In the genomic region with DNA sequence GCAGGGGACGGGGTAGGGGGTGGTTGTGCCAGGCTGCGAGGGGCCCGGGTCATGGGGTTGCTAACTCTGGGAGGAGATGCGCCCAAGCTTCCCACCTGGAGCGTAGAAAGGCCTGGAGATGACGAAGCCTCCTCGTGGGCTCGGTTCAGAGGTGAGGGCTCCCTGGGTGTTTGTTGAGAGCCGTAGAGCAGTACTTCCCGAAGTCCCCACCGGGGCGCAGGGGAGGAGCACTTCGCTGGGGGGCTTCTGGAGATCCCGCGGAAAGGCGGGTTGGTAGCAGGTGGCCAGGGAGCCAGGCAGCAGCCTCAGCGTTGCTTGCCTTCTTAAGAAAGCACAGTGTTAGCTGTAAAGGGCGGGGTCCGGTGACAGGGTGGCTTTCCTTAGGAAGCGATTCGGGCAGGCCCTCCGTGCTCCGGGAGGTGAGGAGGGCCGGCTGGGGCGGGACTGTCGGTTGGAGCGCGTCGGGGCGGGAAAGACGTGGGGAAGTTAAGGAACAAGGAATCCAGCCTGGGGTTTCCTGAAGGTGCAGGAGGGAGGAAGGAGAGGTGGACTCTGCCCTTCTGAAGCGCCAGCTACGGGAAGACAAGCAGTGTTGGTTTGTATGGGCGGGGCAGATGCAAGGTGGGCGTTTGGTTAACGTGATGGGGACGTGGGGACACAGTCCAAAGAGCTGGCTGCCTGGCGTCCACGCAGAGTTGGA, we compare ENCODE assay signal across 10 cellular contexts. TPM values are rescaled to one million over a fixed set of nuclear protein-coding genes. Genes with fewer than 3 reads are reported as not detected.
DNase-seq lines count a peak whose midpoint lies in the region; ATAC-seq and TF ChIP-seq lines count a peak whose summit lies in the region.
"Had no signal": no experiment of that assay in that cellular context is flagged by ENCODE, and none has a peak within 500 bp of the region (broad histone marks: within the 10 kb centered on the region; RNA-seq: fewer than 3 reads in every experiment).

No MANE protein-coding gene starts in this region.

- no peak overlapping the region for H3K27ac ChIP-seq in heart right ventricle

- H3K4me3 ChIP-seq in heart right ventricle, result peak overlapping the region in 6 of 10 donors; percentile 3 to 44 (median 34)

- H3K27me3 ChIP-seq in heart right ventricle, result peaks cover 54 to 100% (median 99%) of the 10 kb centered on the region in 7 donors

- POLR2A ChIA-PET in activated CD4-positive, alpha-beta memory T cell treated with anti-CD3 and anti-CD28 coated beads, Interleukin-2, amount 10 ng/mL, durations not matched to agents 7 days and 5 days (lab: Charles Lee), result interaction anchor here (1.0 kb wide), 1 partner anchor 185 kb away, joined by 3 read pairs; no protein-coding TSS in a partner anchor

- no peak for DNase-seq in heart right ventricle
- DNase-seq in cardiac septum (ENCODE audit: low spot score), result no peak
- DNase-seq in activated CD4-positive, alpha-beta memory T cell treated with anti-CD3 and anti-CD28 coated beads, Interleukin-2, amount 10 ng/mL, durations not matched to agents 7 days and 5 days, result no peak
- DNase-seq in left kidney (ENCODE audit: low read depth, low spot score), result peak; percentile 53
- DNase-seq in type B pancreatic cell (ENCODE audit: extremely low spot score, unreplicated experiment), result no peak
- DNase-seq in activated CD4-positive, CD25-positive, alpha-beta regulatory T cell treated with anti-CD3 and anti-CD28 coated beads, Interleukin-2, amount 50 U/mL, for 72 hours, result no peak
- DNase-seq in stimulated activated naive CD4-positive, alpha-beta T cell treated with Interleukin-2 at 50 U/mL for 16 hours (lab: John Stamatoyannopoulos, UW), result no peak
- DNase-seq: DMS153 had no signal

- ATAC-seq in heart right ventricle (no peak), GM18909 (IDR thresholded peaks at IDR 0.05; ENCODE audit: poor library complexity, unreplicated experiment) (no peak)

- H3K27ac Mint-ChIP-seq in activated CD4-positive, alpha-beta memory T cell treated with anti-CD3 and anti-CD28 coated beads, Interleukin-2, amount 10 ng/mL, durations not matched to agents 7 days and 5 days, result peak overlapping the region; percentile 44
- no peak overlapping the region for H3K27ac Mint-ChIP-seq in type B pancreatic cell

- intact Hi-C loops in heart right ventricle (cut with DNase I) (loop anchor here in 2 of 10 donors (10.0 kb wide), 2 partner anchors 244 to 794 kb away; no protein-coding TSS in a partner anchor), cardiac septum (cut with DNase I) (no loop called here)

- peak overlapping the region; percentile 3 for H3K4me3 Mint-ChIP-seq in activated CD4-positive, alpha-beta memory T cell treated with anti-CD3 and anti-CD28 coated beads, Interleukin-2, amount 10 ng/mL, durations not matched to agents 7 days and 5 days
- peak overlapping the region; percentile 81 for H3K4me3 Mint-ChIP-seq in type B pancreatic cell

- H3K4me1 Mint-ChIP-seq in activated CD4-positive, alpha-beta memory T cell treated with anti-CD3 and anti-CD28 coated beads, Interleukin-2, amount 10 ng/mL, durations not matched to agents 7 days and 5 days, result peaks cover 22% of the 10 kb centered on the region
- H3K4me1 Mint-ChIP-seq in type B pancreatic cell (ENCODE audit: unreplicated experiment), result no peaks in the 10 kb centered on the region

- no peaks in the 10 kb centered on the region for H3K9me3 ChIP-seq in heart right ventricle

- WGBS in heart right ventricle, 2 donors, result 2% methylated on average over 39 of the region's 39 CpGs

- H3K4me1 ChIP-seq in heart right ventricle, result peaks cover 6 to 47% (median 40%) of the 10 kb centered on the region in 9 donors

- H3K36me3 Mint-ChIP-seq in activated CD4-positive, alpha-beta memory T cell treated with anti-CD3 and anti-CD28 coated beads, Interleukin-2, amount 10 ng/mL, durations not matched to agents 7 days and 5 days (ENCODE audit: low read depth), result peaks cover 3% of the 10 kb centered on the region
- H3K36me3 Mint-ChIP-seq in type B pancreatic cell, result no peaks in the 10 kb centered on the region

- CTCF ChIA-PET in activated CD4-positive, alpha-beta memory T cell treated with anti-CD3 and anti-CD28 coated beads, Interleukin-2, amount 10 ng/mL, durations not matched to agents 7 days and 5 days (lab: Charles Lee), result interaction anchor here (0.6 to 1.8 kb wide), 5 partner anchors 55 to 490 kb away, joined by 3 to 6 read pairs (median 4); no protein-coding TSS in a partner anchor

- TF ChIP-seq CTCF in heart right ventricle (IDR thresholded peaks at IDR 0.05) (no peak), type B pancreatic cell (conservative IDR thresholded peaks at IDR 0.05) (no peak)

- H3K27me3 Mint-ChIP-seq in activated CD4-positive, alpha-beta memory T cell treated with anti-CD3 and anti-CD28 coated beads, Interleukin-2, amount 10 ng/mL, durations not matched to agents 7 days and 5 days, result peaks cover 63% of the 10 kb centered on the region
- H3K27me3 Mint-ChIP-seq in type B pancreatic cell, result peaks cover 72% of the 10 kb centered on the region

- no peaks in the 10 kb centered on the region for H3K9me3 Mint-ChIP-seq in activated CD4-positive, alpha-beta memory T cell treated with anti-CD3 and anti-CD28 coated beads, Interleukin-2, amount 10 ng/mL, durations not matched to agents 7 days and 5 days
- no peaks in the 10 kb centered on the region for H3K9me3 Mint-ChIP-seq in type B pancreatic cell

- no peaks in the 10 kb centered on the region for H3K36me3 ChIP-seq in heart right ventricle

RNA-seq across cellular contexts. Expression of a gene that starts 3.3 kb away (rescaled TPM):
- total RNA-seq in heart right ventricle (not detected), cardiac septum (not detected), type B pancreatic cell (ENCODE audit: low replicate concordance) (0.68 TPM in 1 of 2 replicates, not detected in the other)
- not detected for polyA plus RNA-seq in heart right ventricle
- total RNA-seq in activated CD4-positive, alpha-beta memory T cell treated with anti-CD3 and anti-CD28 coated beads, Interleukin-2, amount 10 ng/mL, durations not matched to agents 7 days and 5 days, result not detected
- total RNA-seq: skeletal muscle tissue had no signal
